ENCODE assay signal across 26 cellular contexts in genomic region chr18:35060092-35060491, GRCh38. TPM values are rescaled to one million over a fixed set of nuclear protein-coding genes. Genes with fewer than 3 reads are reported as not detected.
DNase-seq lines count a peak whose midpoint lies in the region; ATAC-seq, FAIRE-seq and TF ChIP-seq lines count a peak whose summit lies in the region.
"Had no signal": no experiment of that assay in that cellular context is flagged by ENCODE, and none has a peak within 500 bp of the region (broad histone marks: within the 10 kb centered on the region; RNA-seq: fewer than 3 reads in every experiment).

No MANE protein-coding gene starts in this region.

- no peak overlapping the region for H3K27ac ChIP-seq in K562 (ENCODE audit: extremely low read depth, low read depth, low read length)
- no peak overlapping the region for H3K27ac ChIP-seq in naive thymus-derived CD4-positive, alpha-beta T cell (ENCODE audit: low read depth, low read length)
- H3K27ac ChIP-seq in esophagus squamous epithelium: no peak overlapping the region
- H3K27ac ChIP-seq: brain microvascular endothelial cell, GM23248, lower lobe of right lung, Peyer's patch, upper lobe of right lung had no signal

- in situ Hi-C loops in K562 (cut with MboI): no loop called here

- H3K36me3 Mint-ChIP-seq in naive thymus-derived CD4-positive, alpha-beta T cell: peaks cover 0 to 14% (median 2%) of the 10 kb centered on the region in 5 donors
- no peaks in the 10 kb centered on the region for H3K36me3 Mint-ChIP-seq in HFFc6 (ENCODE audit: low read depth)

- H3K4me1 ChIP-seq in K562 (replicated peaks in 1 of 2; ENCODE audit: control insufficient read depth in 2 of 2, insufficient read depth in 2 of 2, low read length in 2 of 2) (peaks cover 0 to 14% of the 10 kb centered on the region in 2 experiments; a peak in 4 of 5 replicates), esophagus squamous epithelium (peaks cover 0 to 13% (median 5%) of the 10 kb centered on the region in 3 donors)
- H3K4me1 ChIP-seq in naive thymus-derived CD4-positive, alpha-beta T cell (ENCODE audit: control insufficient read depth in 2 of 2, insufficient read depth in 2 of 2, low read length in 2 of 2): no peaks in the 10 kb centered on the region

- 81% methylated on average over 6 of the region's 6 CpGs for WGBS in K562 (ENCODE audit: insufficient coverage, low coverage, missing lambda C conversion rate)
- WGBS in esophagus squamous epithelium, 2 donors: 72 to 82% methylated on average over 6 of the region's 6 CpGs

- CTCF ChIA-PET in K562 (lab: Yijun Ruan, JAX; ENCODE audit: low intra/inter-chr PET ratio): no interaction called here
- CTCF ChIA-PET in naive thymus-derived CD4-positive, alpha-beta T cell (lab: Charles Lee): interaction anchor here (0.6 kb wide), 1 partner anchor 315 kb away, joined by 3 read pairs; no protein-coding TSS in a partner anchor

- peaks cover 4% of the 10 kb centered on the region for H3K9me1 ChIP-seq in K562 (ENCODE audit: control insufficient read depth, insufficient read depth, low read length)

- H3K79me2 ChIP-seq in K562 (ENCODE audit: control insufficient read depth, insufficient read depth, low read length): peaks cover 54% of the 10 kb centered on the region

- no peak overlapping the region for H3K9ac ChIP-seq in K562 (ENCODE audit: insufficient read depth in 1 of 2, low read depth in 2 of 2, low read length in 2 of 2)
- H3K9ac ChIP-seq: GM23248 had no signal

- FAIRE-seq in K562 (lab: Jason Lieb, UNC): no peak
- FAIRE-seq: A204.1 had no signal

- no peaks in the 10 kb centered on the region for H3K27me3 Mint-ChIP-seq in naive thymus-derived CD4-positive, alpha-beta T cell
- peaks cover 2% of the 10 kb centered on the region; the same call in 1 of the 2 replicates for H3K27me3 Mint-ChIP-seq in HFFc6 (ENCODE audit: insufficient read depth)
- H3K27me3 Mint-ChIP-seq: activated naive CD8-positive, alpha-beta T cell treated with anti-CD3 and anti-CD28 coated beads, Interleukin-2, amount 50 U/mL, for 24 hours; B cell; dendritic cell treated with granulocyte-macrophage colony-stimulating factor and Interleukin-4, amounts not matched to agents 40 ng/mL and 50 ng/mL, for 4 days had no signal

- H3K4me3 ChIP-seq in K562: no peak overlapping the region
- H3K4me3 ChIP-seq in naive thymus-derived CD4-positive, alpha-beta T cell (ENCODE audit: low read length): no peak overlapping the region
- H3K4me3 ChIP-seq in esophagus squamous epithelium: no peak overlapping the region
- H3K4me3 ChIP-seq: GM23248, lower lobe of right lung, Peyer's patch, upper lobe of right lung had no signal

- no peak for TF ChIP-seq CTCF in K562 (IDR thresholded peaks at IDR 0.05 in 2 of 3, conservative IDR thresholded peaks at IDR 0.05 in 1 of 3; ENCODE audit: insufficient read depth in 2 of 3, low read depth in 1 of 3, low read length in 3 of 3)
- TF ChIP-seq CTCF in HFFc6 (IDR thresholded peaks at IDR 0.05): no peak
- TF ChIP-seq CTCF in esophagus squamous epithelium (IDR thresholded peaks at IDR 0.05): no peak

- POLR2A ChIA-PET in K562 (lab: Yijun Ruan, JAX): interaction anchor here (0.7 to 4.8 kb wide), 9 partner anchors 9 to 191 kb away, joined by 3 to 33 read pairs (median 5); partner anchors contain the start of gene MAPRE2
- POLR2A ChIA-PET in naive thymus-derived CD4-positive, alpha-beta T cell (lab: Charles Lee): interaction anchor here (1.2 to 1.3 kb wide), 2 partner anchors 11 to 19 kb away, joined by 3 to 4 read pairs; partner anchors contain the start of gene MAPRE2

- peak overlapping the region in 1 of 10 donors; percentile 27 for H3K4me3 Mint-ChIP-seq in naive thymus-derived CD4-positive, alpha-beta T cell
- no peak overlapping the region for H3K4me3 Mint-ChIP-seq in HFFc6
- H3K4me3 Mint-ChIP-seq: activated naive CD8-positive, alpha-beta T cell treated with anti-CD3 and anti-CD28 coated beads, Interleukin-2, amount 50 U/mL, for 24 hours; B cell; dendritic cell treated with granulocyte-macrophage colony-stimulating factor and Interleukin-4, amounts not matched to agents 40 ng/mL and 50 ng/mL, for 4 days had no signal

- intact Hi-C loops in K562 (cut with micrococcal nuclease): no loop called here
- intact Hi-C loops in left cardiac atrium (cut with DNase I): no loop called here
- intact Hi-C loops in naive thymus-derived CD4-positive, alpha-beta T cell (cut with micrococcal nuclease): no loop called here
- intact Hi-C loops in esophagus squamous epithelium (cut with DNase I): no loop called here

- H3K4me2 ChIP-seq in K562 (ENCODE audit: insufficient read depth, low read length): no peak overlapping the region; the same call in 1 of the 2 replicates

- H4K20me1 ChIP-seq in K562 (replicated peaks; ENCODE audit: control insufficient read depth, insufficient read depth, low read length): no peaks in the 10 kb centered on the region

- no peak for TF ChIP-seq EP300 in K562 (IDR thresholded peaks at IDR 0.05; ENCODE audit: low read length)

- no peak overlapping the region for H2AFZ ChIP-seq in K562 (ENCODE audit: low read depth, low read length)
- H2AFZ ChIP-seq: GM23248 had no signal

- no peaks in the 10 kb centered on the region for H3K9me3 Mint-ChIP-seq in naive thymus-derived CD4-positive, alpha-beta T cell
- no peaks in the 10 kb centered on the region for H3K9me3 Mint-ChIP-seq in HFFc6
- H3K9me3 Mint-ChIP-seq: activated naive CD8-positive, alpha-beta T cell treated with anti-CD3 and anti-CD28 coated beads, Interleukin-2, amount 50 U/mL, for 24 hours; dendritic cell treated with granulocyte-macrophage colony-stimulating factor and Interleukin-4, amounts not matched to agents 40 ng/mL and 50 ng/mL, for 4 days had no signal

- H3K27ac Mint-ChIP-seq in naive thymus-derived CD4-positive, alpha-beta T cell: peak overlapping the region in 5 of 9 donors; percentile 5 to 83 (median 41)
- H3K27ac Mint-ChIP-seq in HFFc6: no peak overlapping the region
- H3K27ac Mint-ChIP-seq: activated naive CD8-positive, alpha-beta T cell treated with anti-CD3 and anti-CD28 coated beads, Interleukin-2, amount 50 U/mL, for 24 hours; B cell; dendritic cell treated with granulocyte-macrophage colony-stimulating factor and Interleukin-4, amounts not matched to agents 40 ng/mL and 50 ng/mL, for 4 days had no signal

- peaks cover 1 to 95% (median 88%) of the 10 kb centered on the region in 7 donors for H3K4me1 Mint-ChIP-seq in naive thymus-derived CD4-positive, alpha-beta T cell
- H3K4me1 Mint-ChIP-seq in HFFc6 (ENCODE audit: low read depth): peaks cover 7% of the 10 kb centered on the region; the same call in 1 of the 2 replicates

- H3K36me3 ChIP-seq in K562 (ENCODE audit: control insufficient read depth, insufficient read depth, low read length) (no peaks in the 10 kb centered on the region), esophagus squamous epithelium (no peaks in the 10 kb centered on the region)
- no peaks in the 10 kb centered on the region for H3K36me3 ChIP-seq in naive thymus-derived CD4-positive, alpha-beta T cell (ENCODE audit: control insufficient read depth in 2 of 3, insufficient read depth in 3 of 3, low read length in 3 of 3)
- H3K36me3 ChIP-seq: brain microvascular endothelial cell, lower lobe of right lung, Peyer's patch, upper lobe of right lung had no signal

- peak; percentile 86 for DNase-seq in DMS 273 (lab: John Stamatoyannopoulos, UW; ENCODE audit: unreplicated experiment)
- no peak for DNase-seq in K562 (ENCODE audit: extremely low read depth in 1 of 4, low spot score in 3 of 4)
- DNase-seq in left cardiac atrium: no peak
- DNase-seq in naive thymus-derived CD4-positive, alpha-beta T cell: no peak
- no peak for DNase-seq in HFFc6
- DNase-seq in activated CD4-positive, alpha-beta T cell treated with anti-CD3 and anti-CD28 coated beads, Interleukin-2, amount 50 U/mL, for 4 hours: no peak
- no peak for DNase-seq in esophagus squamous epithelium (lab: John Stamatoyannopoulos, UW)
- DNase-seq in T-helper 9 cell: no peak
- DNase-seq: activated effector memory CD4-positive, alpha-beta T cell treated with anti-CD3 and anti-CD28 coated beads, Interleukin-2, amount 50 U/mL, for 16 hours; activated naive CD8-positive, alpha-beta T cell treated with anti-CD3 and anti-CD28 coated beads, Interleukin-2, amount 50 U/mL, for 24 hours; brain microvascular endothelial cell; GM23248; IMR-90; lower lobe of right lung; NCI-H1105 treated with DMSO at 0.1 percent for 48 hours; NCI-H2081 treated with DMSO at 0.1 percent for 48 hours; NCI-H446 treated with DMSO at 0.1 percent for 48 hours; occipital lobe; Peyer's patch; stimulated activated CD4-positive, alpha-beta T cell treated with anti-CD3 and anti-CD28 coated beads, Interleukin-15, amount 100 ng/mL, for 24 hours; stimulated activated CD8-positive, alpha-beta memory T cell treated with anti-CD3 and anti-CD28 coated beads, Interleukin-4, amount 100 ng/mL, for 48 hours; upper lobe of right lung had no signal

- ATAC-seq in K562: 0 out of 3 replicates have a peak, but pooled peaks have one; percentile 6
- peak; percentile 16 to 23 for ATAC-seq in left cardiac atrium
- ATAC-seq in naive thymus-derived CD4-positive, alpha-beta T cell: no peak
- ATAC-seq: activated naive CD8-positive, alpha-beta T cell treated with anti-CD3 and anti-CD28 coated beads, Interleukin-2, amount 50 U/mL, for 24 hours; lower lobe of right lung; sciatic nerve; upper lobe of right lung had no signal

- TF ChIP-seq POLR2A in K562 (conservative IDR thresholded peaks at IDR 0.05): no peak
- no peak for TF ChIP-seq POLR2A in esophagus squamous epithelium (IDR thresholded peaks at IDR 0.05)

- no peaks in the 10 kb centered on the region for H3K9me3 ChIP-seq in K562 (replicated peaks; ENCODE audit: control insufficient read depth, insufficient read depth, low read depth, low read length)
- no peaks in the 10 kb centered on the region for H3K9me3 ChIP-seq in naive thymus-derived CD4-positive, alpha-beta T cell (ENCODE audit: control insufficient read depth in 2 of 3, low read length in 3 of 3)
- H3K9me3 ChIP-seq in esophagus squamous epithelium: no peaks in the 10 kb centered on the region
- H3K9me3 ChIP-seq: lower lobe of right lung, Peyer's patch, upper lobe of right lung had no signal

- BruUV-seq in K562 (replicated peaks; lab: Mats Ljungman, UMichigan): no TSS peak

- no peaks in the 10 kb centered on the region for H3K27me3 ChIP-seq in K562 (ENCODE audit: control insufficient read depth in 2 of 2, insufficient read depth in 2 of 2, low read length in 2 of 2)
- no peaks in the 10 kb centered on the region for H3K27me3 ChIP-seq in naive thymus-derived CD4-positive, alpha-beta T cell (ENCODE audit: control insufficient read depth in 2 of 2, insufficient read depth in 2 of 2, low read length in 2 of 2)
- no peaks in the 10 kb centered on the region for H3K27me3 ChIP-seq in esophagus squamous epithelium
- H3K27me3 ChIP-seq: brain microvascular endothelial cell, Peyer's patch, upper lobe of right lung had no signal

- TF ChIP-seq RAD21 in K562 (CRISPR knock-in tag; conservative IDR thresholded peaks at IDR 0.05 in 1 of 2, IDR thresholded peaks at IDR 0.05 in 1 of 2): no peak

RNA-seq across cellular contexts. Expression of gene MAPRE2, which starts 18.9 kb away (rescaled TPM):
- 23.1 and 46.8 TPM in 2 replicates for total RNA-seq in K562 (2011; cell fraction: chromatin; rRNA removed; ENCODE audit: low replicate concordance)
- total RNA-seq in K562 (2011; cell fraction: nucleolus; rRNA removed): 19.0 and 23.3 TPM in 2 replicates
- total RNA-seq in K562 (2011; cell fraction: nucleoplasm; rRNA removed): 37.7 and 47.7 TPM in 2 replicates
- total RNA-seq in K562 (2014; rRNA removed): 32.3 and 61.1 TPM in 2 replicates
- 35.1 and 38.1 TPM in 2 replicates for total RNA-seq in K562 (2014; rRNA removed; fragmentation: Illumina TruSeq; extraction: Trizol)
- 31.1 and 32.6 TPM in 2 replicates for total RNA-seq in K562 (2015; rRNA removed; fragmentation: Illumina TruSeq; extraction: Trizol)
- 46.6 and 47.5 TPM in 2 replicates for total RNA-seq in K562 (2021)
- 56.0 and 66.5 TPM in 2 replicates for polyA plus RNA-seq in K562 (2011; rRNA removed)
- polyA plus RNA-seq in K562 (2011; cell fraction: cytosol; rRNA removed): 38.4 and 50.6 TPM in 2 replicates
- polyA plus RNA-seq in K562 (2011; cell fraction: nucleus; rRNA removed): 26.1 and 32.9 TPM in 2 replicates
- 36.3 and 50.2 TPM in 2 replicates for polyA plus RNA-seq in K562 (2012)
- 50.7 and 70.7 TPM in 2 replicates for polyA plus RNA-seq in K562 (2014; fragmentation: Illumina TruSeq; extraction: Trizol)
- 10 to 100 TPM; 33.6 to 40.7 TPM for polyA plus RNA-seq in K562 (2014; fragmentation: Nextera tagmentation; extraction: Ambion mirVana)
- polyA plus RNA-seq in K562 (2014; rRNA removed): 49.6 and 55.1 TPM in 2 replicates
- 72.7 and 74.0 TPM in 2 replicates for polyA minus RNA-seq in K562 (2011; rRNA and poly(A)+ RNA removed)
- 32.1 and 37.0 TPM in 2 replicates for polyA minus RNA-seq in K562 (2011; cell fraction: cytosol; rRNA and poly(A)+ RNA removed)
- 24.8 and 45.2 TPM in 2 replicates for polyA minus RNA-seq in K562 (2011; cell fraction: nucleus; rRNA and poly(A)+ RNA removed)
- 10 to 100 TPM; 67.1 to 83.4 TPM for total RNA-seq in left cardiac atrium
- total RNA-seq in naive thymus-derived CD4-positive, alpha-beta T cell: 10 to 100 TPM; 44.7 to 84.4 (median 63.5) TPM
- polyA plus RNA-seq in naive thymus-derived CD4-positive, alpha-beta T cell: 10 to 100 TPM; 82.6 to 84.3 TPM
- 10 to 100 TPM; 22.4 to 39.1 (median 24.4) TPM for total RNA-seq in HFFc6 (2021; fragmentation: NEBNext Ultra II Directional; extraction: Animal tissue kit (Norgen Biotek cat#: 25700))
- 1 to 10 TPM; 1.5 to 9.0 (median 5.0) TPM for total RNA-seq in esophagus squamous epithelium
